ENCODE assay signal across 8 cellular contexts in the genomic region with DNA sequence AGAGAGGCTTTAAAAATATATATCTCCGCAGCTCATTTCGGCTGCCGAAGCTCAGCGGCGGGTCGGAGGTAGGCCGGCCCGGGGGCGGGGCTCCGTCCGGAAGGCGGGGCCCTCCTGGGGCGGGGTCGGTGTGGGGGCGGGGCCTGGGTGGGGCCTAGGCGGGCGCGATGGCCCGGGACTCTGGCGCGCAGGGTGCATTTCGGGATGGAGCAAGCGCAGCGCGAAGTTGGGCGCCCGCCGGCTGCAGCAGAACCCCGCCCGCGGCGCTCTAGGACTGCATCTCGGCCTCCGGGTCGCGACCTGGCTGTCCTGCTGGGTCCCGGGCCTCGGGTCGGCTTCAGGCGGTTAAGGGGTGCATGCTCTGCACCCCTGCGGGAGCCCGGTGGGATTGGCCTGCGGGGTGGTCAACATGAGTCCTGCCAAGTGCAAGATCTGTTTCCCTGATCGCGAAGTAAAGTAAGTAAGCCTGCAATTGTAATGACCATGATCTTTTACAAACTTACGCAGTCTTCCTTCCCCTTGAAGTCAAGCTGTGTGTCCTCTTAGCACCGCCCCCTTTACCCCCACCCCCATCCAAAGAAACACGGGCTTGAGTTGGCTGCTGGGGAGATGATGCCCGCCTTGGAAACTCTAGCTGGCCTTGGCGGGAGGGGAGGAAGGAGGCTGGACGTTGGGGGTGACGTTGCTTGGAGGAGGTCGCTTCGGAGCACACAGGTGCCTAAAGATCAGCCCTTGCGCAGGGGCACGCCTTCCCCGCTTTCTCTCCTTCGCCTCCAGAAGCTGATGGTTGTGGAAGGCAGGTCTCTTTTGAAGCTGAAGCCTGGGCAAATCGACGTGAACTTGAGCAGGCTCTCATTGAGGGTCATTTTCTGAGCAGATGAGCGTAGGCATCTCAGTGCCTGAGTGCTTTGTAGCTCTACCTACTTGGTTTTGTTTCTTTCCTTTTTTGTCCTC.
DNase-seq lines count a peak whose midpoint lies in the region; ATAC-seq lines count a peak whose summit lies in the region.

No MANE protein-coding gene starts in this region.

- H3K4me1 Mint-ChIP-seq in activated naive CD4-positive, alpha-beta T cell treated with anti-CD3 and anti-CD28 coated beads, Interleukin-2, amount 10 ng/mL, durations not matched to agents 7 days and 5 days = peaks cover 20% of the 10 kb centered on the region

- peaks cover 9% of the 10 kb centered on the region for H3K27me3 Mint-ChIP-seq in activated naive CD4-positive, alpha-beta T cell treated with anti-CD3 and anti-CD28 coated beads, Interleukin-2, amount 10 ng/mL, durations not matched to agents 7 days and 5 days

- H3K9me3 Mint-ChIP-seq in activated naive CD4-positive, alpha-beta T cell treated with anti-CD3 and anti-CD28 coated beads, Interleukin-2, amount 10 ng/mL, durations not matched to agents 7 days and 5 days = no peaks in the 10 kb centered on the region

- DNase-seq in D341Med (ENCODE audit: low spot score) = peak; percentile 99
- DNase-seq in Kasumi-1 (lab: John Stamatoyannopoulos, UW) = peak; percentile 71 to 77
- DNase-seq in SK-N-MC (ENCODE audit: low read depth, low spot score) = no peak
- peak; percentile 87 for DNase-seq in activated naive CD4-positive, alpha-beta T cell treated with anti-CD3 and anti-CD28 coated beads, Interleukin-2, amount 10 ng/mL, durations not matched to agents 7 days and 5 days
- peak; percentile 50 for DNase-seq in glomerular visceral epithelial cell (ENCODE audit: extremely low spot score)
- DNase-seq in non-pigmented ciliary epithelial cell (ENCODE audit: low read depth) = peak; percentile 11
- DNase-seq in substantia nigra (lab: John Stamatoyannopoulos, UW) = peak; percentile 13 to 91 (median 74)

- H3K27ac ChIP-seq in SK-N-MC (no peak overlapping the region), substantia nigra (ENCODE audit: low read depth, low read length, poor library complexity, severe bottlenecking) (peak overlapping the region; percentile 68)

- H3K4me3 ChIP-seq in SK-N-MC = peak overlapping the region; percentile 96

- H3K9me3 ChIP-seq in SK-N-MC (ENCODE audit: low read depth, low read length) = no peaks in the 10 kb centered on the region

- CTCF ChIA-PET in activated naive CD4-positive, alpha-beta T cell treated with anti-CD3 and anti-CD28 coated beads, Interleukin-2, amount 10 ng/mL, durations not matched to agents 7 days and 5 days (lab: Charles Lee) = interaction anchor here (1.0 to 1.4 kb wide), 3 partner anchors 21 to 43 kb away, joined by 3 to 5 read pairs (median 3); no protein-coding TSS in a partner anchor

- H3K9ac ChIP-seq in SK-N-MC (ENCODE audit: insufficient read length) = peak overlapping the region; percentile 80

- H3K4me3 Mint-ChIP-seq in activated naive CD4-positive, alpha-beta T cell treated with anti-CD3 and anti-CD28 coated beads, Interleukin-2, amount 10 ng/mL, durations not matched to agents 7 days and 5 days = peak overlapping the region; percentile 79

- no peaks in the 10 kb centered on the region for H3K36me3 ChIP-seq in SK-N-MC (ENCODE audit: insufficient read depth, low read length)

- peak overlapping the region; percentile 90 for H3K27ac Mint-ChIP-seq in activated naive CD4-positive, alpha-beta T cell treated with anti-CD3 and anti-CD28 coated beads, Interleukin-2, amount 10 ng/mL, durations not matched to agents 7 days and 5 days

- peak; percentile 84 for ATAC-seq in GM21619 (IDR thresholded peaks at IDR 0.05; ENCODE audit: unreplicated experiment)

- H3K36me3 Mint-ChIP-seq in activated naive CD4-positive, alpha-beta T cell treated with anti-CD3 and anti-CD28 coated beads, Interleukin-2, amount 10 ng/mL, durations not matched to agents 7 days and 5 days = no peaks in the 10 kb centered on the region
